Comparison of ENCODE assay signal across 12 cellular contexts in the genomic region with DNA sequence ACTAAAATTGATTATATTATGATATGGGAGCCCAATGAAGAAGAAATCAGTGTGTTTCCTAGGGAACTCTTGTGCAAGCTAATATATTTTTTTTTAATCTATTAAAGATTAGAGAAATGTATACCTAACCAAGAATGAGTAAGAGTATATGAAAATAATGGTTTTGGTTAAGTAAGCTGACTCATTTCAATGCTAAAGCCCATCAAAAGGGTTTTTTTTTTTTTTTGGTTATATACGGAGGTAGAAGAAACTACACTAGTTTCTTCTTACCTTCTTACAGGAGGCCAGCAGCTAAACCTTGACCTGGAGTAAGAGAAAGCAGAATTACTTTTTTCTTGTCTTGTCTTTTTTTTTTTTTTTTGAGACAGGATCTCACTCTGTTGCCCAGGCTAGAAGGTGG. TPM values are rescaled to one million over a fixed set of nuclear protein-coding genes. Genes with fewer than 3 reads are reported as not detected.
DNase-seq lines count a peak whose midpoint lies in the region; ATAC-seq lines count a peak whose summit lies in the region.
"Had no signal": no experiment of that assay in that cellular context is flagged by ENCODE, and none has a peak within 500 bp of the region (broad histone marks: within the 10 kb centered on the region; RNA-seq: fewer than 3 reads in every experiment).

No MANE protein-coding gene starts in this region.

- ATAC-seq in GM18502 (IDR thresholded peaks at IDR 0.05; ENCODE audit: poor library complexity, unreplicated experiment) (peak; percentile 80), GM19452 (IDR thresholded peaks at IDR 0.05; ENCODE audit: unreplicated experiment) (peak; percentile 88), HG02852 (IDR thresholded peaks at IDR 0.05; ENCODE audit: unreplicated experiment) (peak; percentile 84), HG03558 (IDR thresholded peaks at IDR 0.05; ENCODE audit: extremely low read depth, unreplicated experiment) (peak; percentile 83), left colon (no peak)
- ATAC-seq: lower lobe of right lung had no signal

- intact Hi-C loops in left colon (cut with DNase I, micrococcal nuclease): no loop called here
- intact Hi-C loops in posterior vena cava (cut with DNase I): no loop called here

- DNase-seq in left colon: no peak
- no peak for DNase-seq in stimulated activated CD4-positive, alpha-beta T cell treated with anti-CD3 and anti-CD28 coated beads, Interleukin-2, amount 100 ng/mL, for 24 hours
- no peak for DNase-seq in posterior vena cava (ENCODE audit: low spot score)
- DNase-seq in T-helper 1 cell: no peak
- DNase-seq: activated effector memory CD4-positive, alpha-beta T cell treated with anti-CD3 and anti-CD28 coated beads, Interleukin-2, amount 50 U/mL, for 16 hours; lower lobe of right lung; NCI-H187 treated with DMSO at 0.1 percent for 48 hours; transverse colon had no signal

RNA-seq across cellular contexts. Expression of gene RUFY3, which starts 27.5 kb away (rescaled TPM):
- total RNA-seq in left colon (10 to 100 TPM; 37.2 to 37.8 TPM), posterior vena cava (10 to 100 TPM; 58.5 to 62.3 TPM)
